13 cellular contexts compared by ENCODE assay signal in the genomic region with DNA sequence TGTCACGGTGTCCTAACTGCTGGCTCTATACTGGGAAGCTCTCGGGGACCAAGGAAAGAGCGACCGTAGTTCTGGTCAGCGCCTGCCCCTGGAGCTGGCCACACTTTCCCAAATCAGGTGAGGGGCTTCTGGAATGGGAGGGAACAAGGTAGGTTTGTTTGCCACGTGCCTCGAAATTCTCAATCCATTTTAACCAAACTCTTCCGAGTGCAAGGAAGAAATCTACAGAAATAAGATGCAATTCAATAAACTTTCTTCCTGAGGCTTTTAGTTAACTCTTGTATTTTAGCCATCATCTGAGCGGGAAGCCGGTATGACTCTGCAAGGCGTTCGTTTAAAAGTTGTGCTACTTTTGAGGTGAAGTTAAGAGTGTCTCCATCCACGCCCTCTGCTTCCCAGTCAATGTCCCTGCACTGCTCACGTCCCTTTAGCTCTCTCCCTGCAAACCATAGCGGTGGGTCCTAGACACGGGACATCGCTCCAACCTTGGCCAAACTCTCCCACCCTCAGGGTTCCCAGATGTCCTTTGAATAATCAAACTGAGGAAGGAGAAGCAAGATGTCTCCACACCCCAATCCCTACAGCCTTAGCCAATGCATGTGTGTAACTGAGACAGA. TPM values are rescaled to one million over a fixed set of nuclear protein-coding genes. Genes with fewer than 3 reads are reported as not detected.
DNase-seq lines count a peak whose midpoint lies in the region; ATAC-seq and TF ChIP-seq lines count a peak whose summit lies in the region.
"Had no signal": no experiment of that assay in that cellular context is flagged by ENCODE, and none has a peak within 500 bp of the region (broad histone marks: within the 10 kb centered on the region; RNA-seq: fewer than 3 reads in every experiment).

No MANE protein-coding gene starts in this region.

- no peak overlapping the region for H3K4me3 Mint-ChIP-seq in naive thymus-derived CD8-positive, alpha-beta T cell
- H3K4me3 Mint-ChIP-seq: activated naive CD4-positive, alpha-beta T cell treated with anti-CD3 and anti-CD28 coated beads, Interleukin-2, amount 50 U/mL, for 24 hours had no signal

- no peak overlapping the region for H3K27ac ChIP-seq in brain microvascular endothelial cell

- peaks cover 0 to 9% (median 2%) of the 10 kb centered on the region in 9 donors for H3K9me3 Mint-ChIP-seq in naive thymus-derived CD8-positive, alpha-beta T cell

- peaks cover 0 to 11% (median 2%) of the 10 kb centered on the region in 3 donors for H3K36me3 Mint-ChIP-seq in naive thymus-derived CD8-positive, alpha-beta T cell
- H3K36me3 Mint-ChIP-seq: IgD-negative memory B cell had no signal

- H3K27me3 Mint-ChIP-seq in naive thymus-derived CD8-positive, alpha-beta T cell: peaks cover 11 to 32% (median 25%) of the 10 kb centered on the region in 5 donors

- no peak for TF ChIP-seq CTCF in brain microvascular endothelial cell (IDR thresholded peaks at IDR 0.05; ENCODE audit: low read depth, low read length, missing control alignments)

- no peaks in the 10 kb centered on the region for H3K9me3 ChIP-seq in ES-I3 (ENCODE audit: control insufficient read depth, insufficient read depth, low read length)
- no peaks in the 10 kb centered on the region for H3K9me3 ChIP-seq in iPS-15b (ENCODE audit: control insufficient read depth, insufficient read depth, low read length)

- peak; percentile 46 for ATAC-seq in sciatic nerve
- ATAC-seq in naive thymus-derived CD8-positive, alpha-beta T cell: no peak

- peak overlapping the region in 1 of 10 donors; percentile 72 for H3K27ac Mint-ChIP-seq in naive thymus-derived CD8-positive, alpha-beta T cell
- H3K27ac Mint-ChIP-seq: activated naive CD4-positive, alpha-beta T cell treated with anti-CD3 and anti-CD28 coated beads, Interleukin-2, amount 50 U/mL, for 24 hours; IgD-negative memory B cell had no signal

- H3K9ac ChIP-seq in ES-I3 (ENCODE audit: low read depth, low read length) (peak overlapping the region; percentile 49; the same call in 1 of the 2 replicates), iPS-15b (ENCODE audit: low read depth, low read length) (no peak overlapping the region)

- peak overlapping the region; percentile 71 for H3K4me3 ChIP-seq in brain microvascular endothelial cell (ENCODE audit: low read depth, low read length)
- H3K4me3 ChIP-seq in iPS-15b (ENCODE audit: low read depth, low read length): peak overlapping the region; percentile 55

- POLR2A ChIA-PET in naive thymus-derived CD8-positive, alpha-beta T cell (lab: Charles Lee): no interaction called here

- DNase-seq in brain microvascular endothelial cell (no peak), sciatic nerve (ENCODE audit: low spot score) (no peak), NOMO-1 (lab: John Stamatoyannopoulos, UW; ENCODE audit: unreplicated experiment in 2 of 2) (no peak), CD1c-positive myeloid dendritic cell (ENCODE audit: extremely low spot score) (no peak), NCI-H1436 (lab: John Stamatoyannopoulos, UW) (no peak)
- DNase-seq in naive thymus-derived CD8-positive, alpha-beta T cell: no peak
- DNase-seq: COR-L47; NCI-H446 treated with DMSO at 0.1 percent for 48 hours; stimulated activated CD4-positive, alpha-beta T cell treated with anti-CD3 and anti-CD28 coated beads, Interleukin-2, amount 100 ng/mL, for 48 hours had no signal

- H3K4me1 ChIP-seq in ES-I3 (ENCODE audit: insufficient read depth, low read length): no peaks in the 10 kb centered on the region
- no peaks in the 10 kb centered on the region for H3K4me1 ChIP-seq in iPS-15b (ENCODE audit: control insufficient read depth, insufficient read depth, low read length)

- H3K27me3 ChIP-seq in brain microvascular endothelial cell (replicated peaks): no peaks in the 10 kb centered on the region
- H3K27me3 ChIP-seq in iPS-15b (ENCODE audit: control insufficient read depth, insufficient read depth, low read length): peaks cover 45% of the 10 kb centered on the region

- peaks cover 0 to 6% (median 0%) of the 10 kb centered on the region in 4 donors for H3K4me1 Mint-ChIP-seq in naive thymus-derived CD8-positive, alpha-beta T cell
- H3K4me1 Mint-ChIP-seq: activated naive CD4-positive, alpha-beta T cell treated with anti-CD3 and anti-CD28 coated beads, Interleukin-2, amount 50 U/mL, for 24 hours; IgD-negative memory B cell had no signal

- H3K36me3 ChIP-seq in ES-I3 (ENCODE audit: insufficient read depth, low read length) (no peaks in the 10 kb centered on the region), brain microvascular endothelial cell (replicated peaks) (no peaks in the 10 kb centered on the region), iPS-15b (ENCODE audit: control insufficient read depth, insufficient read depth, low read length) (no peaks in the 10 kb centered on the region)

- intact Hi-C loops in sciatic nerve (cut with DNase I): no loop called here

- in situ Hi-C loops in brain microvascular endothelial cell (cut with HindIII; ENCODE audit: low pct_ligation_motif_present, low sequenced_read_pairs): no loop called here

RNA-seq across cellular contexts. Expression of gene AGTR1, which starts 0.6 kb away (rescaled TPM):
- total RNA-seq in sciatic nerve: 7.2 TPM
- total RNA-seq in naive thymus-derived CD8-positive, alpha-beta T cell: not detected
- not detected for polyA plus RNA-seq in naive thymus-derived CD8-positive, alpha-beta T cell
- polyA plus RNA-seq: IgD-negative memory B cell had no signal
